In the genomic region with DNA sequence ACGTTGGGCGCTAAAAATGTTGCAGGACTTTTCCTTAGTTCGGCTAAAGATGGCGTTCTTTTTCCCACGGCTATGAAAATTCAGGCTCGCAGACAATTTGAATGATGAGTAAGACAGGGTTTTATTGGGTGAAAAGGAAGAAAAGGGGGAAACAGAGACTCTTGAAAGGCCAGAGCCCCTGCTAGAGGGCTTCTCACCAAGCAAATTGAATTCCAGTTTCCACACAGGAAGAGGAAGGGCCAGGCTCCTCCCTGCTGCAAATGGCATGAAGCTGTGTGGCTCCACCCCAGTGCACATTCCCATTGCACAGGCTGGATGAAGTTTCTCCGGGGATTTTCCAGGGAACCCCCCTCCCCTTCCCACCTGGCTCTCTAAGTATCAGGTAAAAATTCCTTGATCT, we compare ENCODE assay signal across 13 cellular contexts.
"Had no signal": no experiment of that assay in that cellular context is flagged by ENCODE, and none has a peak within 500 bp of the region (broad histone marks: within the 10 kb centered on the region; RNA-seq: fewer than 3 reads in every experiment).

No MANE protein-coding gene starts in this region.

- H3K9me3 Mint-ChIP-seq: stimulated activated naive CD8-positive, alpha-beta T cell treated with anti-CD3 and anti-CD28 coated beads, Interleukin-15, Interleukin-2, amounts not matched to agents 100 ng/mL and 50 ng/mL, for 24 hours had no signal

- H3K27me3 ChIP-seq: ascending aorta, ovary had no signal

- H3K9me3 ChIP-seq: ascending aorta, ovary had no signal

- H3K4me1 ChIP-seq: ascending aorta had no signal

- H3K4me3 ChIP-seq: ascending aorta, dorsolateral prefrontal cortex, ovary had no signal

- ATAC-seq: activated CD8-positive, alpha-beta T cell treated with anti-CD3 and anti-CD28 coated beads, Interleukin-2, amount 10 ng/mL, durations not matched to agents 7 days and 5 days; esophagus mucosa had no signal

- H3K27ac ChIP-seq: ascending aorta, dorsolateral prefrontal cortex, ovary, VCaP had no signal

- DNase-seq: activated CD4-positive, alpha-beta T cell treated with anti-CD3 and anti-CD28 coated beads for 4 hours; activated CD8-positive, alpha-beta memory T cell treated with anti-CD3 and anti-CD28 coated beads, Interleukin-2, amount 50 U/mL, for 48 hours; activated CD8-positive, alpha-beta T cell treated with anti-CD3 and anti-CD28 coated beads, Interleukin-2, amount 10 ng/mL, durations not matched to agents 7 days and 5 days; dorsolateral prefrontal cortex; hippocampal formation; kidney glomerular epithelial cell; ovary; stimulated activated CD4-positive, alpha-beta T cell treated with anti-CD3 and anti-CD28 coated beads, Interleukin-15, amount 100 ng/mL, for 24 hours; stimulated activated CD4-positive, alpha-beta T cell treated with anti-CD3 and anti-CD28 coated beads, Interleukin-4, amount 100 ng/mL, for 24 hours had no signal

- H3K36me3 ChIP-seq: ascending aorta, ovary had no signal

- H3K27ac Mint-ChIP-seq: activated CD8-positive, alpha-beta T cell treated with anti-CD3 and anti-CD28 coated beads, Interleukin-2, amount 10 ng/mL, durations not matched to agents 7 days and 5 days; stimulated activated naive CD8-positive, alpha-beta T cell treated with anti-CD3 and anti-CD28 coated beads, Interleukin-15, Interleukin-2, amounts not matched to agents 100 ng/mL and 50 ng/mL, for 24 hours had no signal

- H3K27me3 Mint-ChIP-seq: stimulated activated naive CD8-positive, alpha-beta T cell treated with anti-CD3 and anti-CD28 coated beads, Interleukin-15, Interleukin-2, amounts not matched to agents 100 ng/mL and 50 ng/mL, for 24 hours had no signal

- H3K4me3 Mint-ChIP-seq: activated CD8-positive, alpha-beta T cell treated with anti-CD3 and anti-CD28 coated beads, Interleukin-2, amount 10 ng/mL, durations not matched to agents 7 days and 5 days; stimulated activated naive CD8-positive, alpha-beta T cell treated with anti-CD3 and anti-CD28 coated beads, Interleukin-15, Interleukin-2, amounts not matched to agents 100 ng/mL and 50 ng/mL, for 24 hours had no signal
